Comparison of ENCODE assay signal across 11 cellular contexts in genomic region chr16:27446721-27447120, GRCh38. TPM values are rescaled to one million over a fixed set of nuclear protein-coding genes. Genes with fewer than 3 reads are reported as not detected.
DNase-seq lines count a peak whose midpoint lies in the region; ATAC-seq and TF ChIP-seq lines count a peak whose summit lies in the region.
"Had no signal": no experiment of that assay in that cellular context is flagged by ENCODE, and none has a peak within 500 bp of the region (broad histone marks: within the 10 kb centered on the region; RNA-seq: fewer than 3 reads in every experiment).

No MANE protein-coding gene starts in this region.

- H3K36me3 Mint-ChIP-seq in activated T-cell treated with anti-CD3 and anti-CD28 coated beads, Interleukin-2, amount 50 U/mL, for 4 hours (ENCODE audit: insufficient read depth) = peaks cover 71% of the 10 kb centered on the region
- peaks cover 18 to 35% of the 10 kb centered on the region in 2 donors for H3K36me3 Mint-ChIP-seq in naive B cell
- H3K36me3 Mint-ChIP-seq in stimulated activated naive CD8-positive, alpha-beta T cell treated with anti-CD3 and anti-CD28 coated beads, Interleukin-15, Interleukin-2, amounts not matched to agents 100 ng/mL and 50 ng/mL, for 24 hours (ENCODE audit: low read depth) = peaks cover 92% of the 10 kb centered on the region

- WGBS in heart left ventricle, 4 donors = 75 to 86% (median 84%) methylated on average over 4 of the region's 4 CpGs

- no peaks in the 10 kb centered on the region for H3K9me3 Mint-ChIP-seq in activated T-cell treated with anti-CD3 and anti-CD28 coated beads, Interleukin-2, amount 50 U/mL, for 4 hours
- H3K9me3 Mint-ChIP-seq in naive B cell = peaks cover 0 to 2% (median 0%) of the 10 kb centered on the region in 7 donors
- peaks cover 5% of the 10 kb centered on the region for H3K9me3 Mint-ChIP-seq in stimulated activated naive CD8-positive, alpha-beta T cell treated with anti-CD3 and anti-CD28 coated beads, Interleukin-15, Interleukin-2, amounts not matched to agents 100 ng/mL and 50 ng/mL, for 24 hours

- H3K27me3 ChIP-seq in heart left ventricle (peaks cover 0 to 41% (median 14%) of the 10 kb centered on the region in 9 donors), right atrium auricular region (no peaks in the 10 kb centered on the region)

- TF ChIP-seq CTCF in heart left ventricle (IDR thresholded peaks at IDR 0.05) (no peak), right atrium auricular region (IDR thresholded peaks at IDR 0.05) (no peak)

- ATAC-seq in heart left ventricle (peak in 3 of 4 donors; percentile 11 to 35 (median 33)), naive B cell (ENCODE audit: low read depth in 2 of 2) (peak; percentile 64 to 69), GM18873 (IDR thresholded peaks at IDR 0.05; ENCODE audit: low FRiP score, unreplicated experiment) (no peak), GM18868 (IDR thresholded peaks at IDR 0.05; ENCODE audit: unreplicated experiment) (no peak)
- peak; percentile 50 to 57 for ATAC-seq in activated T-cell treated with anti-CD3 and anti-CD28 coated beads, Interleukin-2, amount 50 U/mL, for 4 hours
- ATAC-seq: A549 had no signal

- intact Hi-C loops in heart left ventricle (cut with DNase I) = no loop called here

- H3K9me3 ChIP-seq in heart left ventricle (peaks cover 0 to 14% (median 10%) of the 10 kb centered on the region in 12 donors), right atrium auricular region (peaks cover 0 to 23% of the 10 kb centered on the region in 2 donors)

- no peak overlapping the region for H3K4me3 ChIP-seq in heart left ventricle
- H3K4me3 ChIP-seq in right atrium auricular region = no peak overlapping the region
- H3K4me3 ChIP-seq: A549, stomach had no signal

- H3K4me3 Mint-ChIP-seq in activated T-cell treated with anti-CD3 and anti-CD28 coated beads, Interleukin-2, amount 50 U/mL, for 4 hours = no peak overlapping the region
- peak overlapping the region in 7 of 8 donors; percentile 13 to 84 (median 52) for H3K4me3 Mint-ChIP-seq in naive B cell
- peak overlapping the region; percentile 39 for H3K4me3 Mint-ChIP-seq in stimulated activated naive CD8-positive, alpha-beta T cell treated with anti-CD3 and anti-CD28 coated beads, Interleukin-15, Interleukin-2, amounts not matched to agents 100 ng/mL and 50 ng/mL, for 24 hours

- no peak for TF ChIP-seq POLR2A in heart left ventricle (IDR thresholded peaks at IDR 0.05)

- peak overlapping the region; percentile 91 to 100 (median 99) for H3K27ac Mint-ChIP-seq in naive B cell
- peak overlapping the region; percentile 91 for H3K27ac Mint-ChIP-seq in stimulated activated naive CD8-positive, alpha-beta T cell treated with anti-CD3 and anti-CD28 coated beads, Interleukin-15, Interleukin-2, amounts not matched to agents 100 ng/mL and 50 ng/mL, for 24 hours

- peaks cover 0 to 26% (median 0%) of the 10 kb centered on the region in 9 donors for H3K36me3 ChIP-seq in heart left ventricle
- no peaks in the 10 kb centered on the region for H3K36me3 ChIP-seq in right atrium auricular region

- DNase-seq in heart left ventricle = peak in 2 of 5 donors; percentile 6 to 60
- no peak for DNase-seq in right atrium auricular region (ENCODE audit: low spot score)
- peak; percentile 69 for DNase-seq in activated T-cell treated with anti-CD3 and anti-CD28 coated beads, Interleukin-2, amount 50 U/mL, for 4 hours
- peak; percentile 87 for DNase-seq in naive B cell
- DNase-seq in SW 1271 (lab: John Stamatoyannopoulos, UW) = no peak
- DNase-seq: H7, stomach had no signal

- H3K4me1 Mint-ChIP-seq in activated T-cell treated with anti-CD3 and anti-CD28 coated beads, Interleukin-2, amount 50 U/mL, for 4 hours (ENCODE audit: low read depth) = peaks cover 64% of the 10 kb centered on the region
- peaks cover 56 to 84% (median 76%) of the 10 kb centered on the region in 3 donors for H3K4me1 Mint-ChIP-seq in naive B cell
- H3K4me1 Mint-ChIP-seq in stimulated activated naive CD8-positive, alpha-beta T cell treated with anti-CD3 and anti-CD28 coated beads, Interleukin-15, Interleukin-2, amounts not matched to agents 100 ng/mL and 50 ng/mL, for 24 hours (ENCODE audit: low read depth) = peaks cover 93% of the 10 kb centered on the region

- H3K4me1 ChIP-seq in heart left ventricle = peaks cover 0 to 30% (median 0%) of the 10 kb centered on the region in 12 donors
- H3K4me1 ChIP-seq in right atrium auricular region = no peaks in the 10 kb centered on the region
- H3K4me1 ChIP-seq: A549 had no signal

- no peaks in the 10 kb centered on the region for H3K27me3 Mint-ChIP-seq in activated T-cell treated with anti-CD3 and anti-CD28 coated beads, Interleukin-2, amount 50 U/mL, for 4 hours (ENCODE audit: low read depth)
- no peaks in the 10 kb centered on the region for H3K27me3 Mint-ChIP-seq in naive B cell
- H3K27me3 Mint-ChIP-seq in stimulated activated naive CD8-positive, alpha-beta T cell treated with anti-CD3 and anti-CD28 coated beads, Interleukin-15, Interleukin-2, amounts not matched to agents 100 ng/mL and 50 ng/mL, for 24 hours = no peaks in the 10 kb centered on the region

- H3K27ac ChIP-seq in heart left ventricle = peak overlapping the region in 1 of 12 donors; percentile 46
- no peak overlapping the region for H3K27ac ChIP-seq in right atrium auricular region
- H3K27ac ChIP-seq: A549, stomach had no signal

RNA-seq across cellular contexts. Expression of gene IL21R, which starts 44.7 kb away (rescaled TPM):
- 1 to 10 TPM in 2 of 9 donors, under 1 TPM in 6, not detected in 1; 0.12 to 6.0 (median 0.35) TPM for total RNA-seq in heart left ventricle
- under 1 TPM; 0.04 to 0.10 TPM for polyA plus RNA-seq in heart left ventricle
- 1 to 10 TPM in 1 of 2 donors, under 1 TPM in 1; 0.07 to 1.3 TPM for total RNA-seq in right atrium auricular region
- total RNA-seq in activated T-cell treated with anti-CD3 and anti-CD28 coated beads, Interleukin-2, amount 50 U/mL, for 4 hours = 10 to 100 TPM; 90.7 to 94.9 (median 91.4) TPM
- 100 to 1,000 TPM in 1 of 6 donors, 10 to 100 TPM in 5; 47.9 to 118 (median 74.5) TPM for polyA plus RNA-seq in naive B cell (ENCODE audit: low read depth in 6 of 6)

Comparison
In these comparisons a context has a peak if more than half of its experiments do, and no peak if none do; other contexts are left out.
1. ATAC-seq: peak in heart left ventricle (3 of 4), activated T-cell treated with anti-CD3 and anti-CD28 coated beads, Interleukin-2, amount 50 U/mL, for 4 hours (2 of 2) and naive B cell (2 of 2); none in GM18873 (single experiment) and GM18868 (single experiment).
2. DNase-seq: peak in activated T-cell treated with anti-CD3 and anti-CD28 coated beads, Interleukin-2, amount 50 U/mL, for 4 hours (single experiment) and naive B cell (single experiment); none in right atrium auricular region (single experiment) and SW 1271 (0 of 2).
3. RNA of gene IL21R, which starts 44.7 kb away (total RNA-seq): 90.7 to 94.9 TPM in activated T-cell treated with anti-CD3 and anti-CD28 coated beads, Interleukin-2, amount 50 U/mL, for 4 hours; 0.07 to 1.3 TPM in right atrium auricular region and 0.12 to 6.0 TPM in heart left ventricle; every median in the first group is over 10 times any median in the second.